In genomic region chr5:149860801-149861322, GRCh38 we compare ENCODE assay signal across 9 cellular contexts.
DNase-seq lines count a peak whose midpoint lies in the region; ATAC-seq, FAIRE-seq and TF ChIP-seq lines count a peak whose summit lies in the region.
"Had no signal": no experiment of that assay in that cellular context is flagged by ENCODE, and none has a peak within 500 bp of the region (broad histone marks: within the 10 kb centered on the region; RNA-seq: fewer than 3 reads in every experiment).

No MANE protein-coding gene starts in this region.

- TF ChIP-seq CTCF in epithelial cell of esophagus (IDR thresholded peaks at IDR 0.05; ENCODE audit: insufficient read depth, low read depth, low read length, missing control alignments) (no peak), type B pancreatic cell (conservative IDR thresholded peaks at IDR 0.05) (no peak), glutamatergic neuron (IDR thresholded peaks at IDR 0.05; ENCODE audit: partially characterized antibody, unreplicated experiment) (no peak)

- H3K4me1 ChIP-seq in trophoblast cell (ENCODE audit: control insufficient read depth in 1 of 2, insufficient read depth in 2 of 2, low read length in 2 of 2) = no peaks in the 10 kb centered on the region

- no peak overlapping the region for H3K18ac ChIP-seq in trophoblast cell (ENCODE audit: low read length)

- H3K79me1 ChIP-seq in trophoblast cell (ENCODE audit: low read length) = no peaks in the 10 kb centered on the region

- H3K36me3 Mint-ChIP-seq in type B pancreatic cell = no peaks in the 10 kb centered on the region
- peaks cover under 1% of the 10 kb centered on the region for H3K36me3 Mint-ChIP-seq in glutamatergic neuron (ENCODE audit: unreplicated experiment)

- H4K91ac ChIP-seq in trophoblast cell (ENCODE audit: low read depth, low read length) = no peak overlapping the region

- TF ChIP-seq POLR2A in GM12891 (IDR thresholded peaks at IDR 0.05; ENCODE audit: low read depth, low read length) = no peak

- no peak overlapping the region for H2AFZ ChIP-seq in trophoblast cell (ENCODE audit: insufficient read depth, low read length, poor library complexity)

- peaks cover under 1% of the 10 kb centered on the region for H3K9me3 Mint-ChIP-seq in type B pancreatic cell
- H3K9me3 Mint-ChIP-seq in glutamatergic neuron (ENCODE audit: unreplicated experiment) = peaks cover 4% of the 10 kb centered on the region

- no peak overlapping the region for H2BK120ac ChIP-seq in trophoblast cell (ENCODE audit: insufficient read depth, low read length, poor library complexity)

- no peak overlapping the region for H2BK5ac ChIP-seq in trophoblast cell (ENCODE audit: low read depth, low read length, poor library complexity)

- ATAC-seq in GM21515 (IDR thresholded peaks at IDR 0.05; ENCODE audit: unreplicated experiment) = peak; percentile 83
- peak; percentile 74 for ATAC-seq in HG03571 (IDR thresholded peaks at IDR 0.05; ENCODE audit: unreplicated experiment)
- ATAC-seq: left colon had no signal

- H3K23ac ChIP-seq in trophoblast cell (ENCODE audit: low read length) = no peak overlapping the region

- no peak overlapping the region for H4K8ac ChIP-seq in trophoblast cell (ENCODE audit: low read depth, low read length)

- no peak overlapping the region for H3K4me3 Mint-ChIP-seq in type B pancreatic cell
- no peak overlapping the region for H3K4me3 Mint-ChIP-seq in glutamatergic neuron (ENCODE audit: unreplicated experiment)

- H3K36me3 ChIP-seq in trophoblast cell (ENCODE audit: control insufficient read depth in 1 of 2, insufficient read depth in 2 of 2, low read length in 2 of 2) = no peaks in the 10 kb centered on the region

- WGBS in trophoblast cell (ENCODE audit: extremely low coverage, insufficient coverage, insufficient read length) = no CpG with 5 or more reads among the region's 7 CpGs

- H2AK5ac ChIP-seq in trophoblast cell (ENCODE audit: low read length) = no peak overlapping the region

- no peak overlapping the region for H3K4me3 ChIP-seq in epithelial cell of esophagus (ENCODE audit: low read length)
- H3K4me3 ChIP-seq in trophoblast cell (ENCODE audit: low read depth, low read length) = no peak overlapping the region

- no peak overlapping the region for H3K4me2 ChIP-seq in trophoblast cell (ENCODE audit: low read length)

- no peak overlapping the region for H4K12ac ChIP-seq in trophoblast cell (ENCODE audit: low read depth, low read length)

- no peak overlapping the region for H3K27ac Mint-ChIP-seq in type B pancreatic cell
- H3K27ac Mint-ChIP-seq in glutamatergic neuron (ENCODE audit: unreplicated experiment) = no peak overlapping the region

- no peak overlapping the region for H3K4ac ChIP-seq in trophoblast cell (ENCODE audit: low read depth, low read length)

- no peak overlapping the region for H3K27ac ChIP-seq in trophoblast cell (ENCODE audit: low read depth, low read length)

- peaks cover under 1% of the 10 kb centered on the region for H3K27me3 Mint-ChIP-seq in type B pancreatic cell
- peaks cover 3% of the 10 kb centered on the region for H3K27me3 Mint-ChIP-seq in glutamatergic neuron (ENCODE audit: unreplicated experiment)

- H3K4me1 Mint-ChIP-seq in type B pancreatic cell (ENCODE audit: unreplicated experiment) (no peaks in the 10 kb centered on the region), glutamatergic neuron (ENCODE audit: low read depth, unreplicated experiment) (no peaks in the 10 kb centered on the region)

- peak; percentile 19 for DNase-seq in GM12891 (ENCODE audit: insufficient read length, low spot score)
- peak; percentile 85 for DNase-seq in epithelial cell of esophagus (ENCODE audit: low read depth)
- DNase-seq in type B pancreatic cell (ENCODE audit: extremely low spot score, unreplicated experiment) = no peak
- no peak for DNase-seq in trophoblast cell
- no peak for DNase-seq in DMS153 (lab: John Stamatoyannopoulos, UW)
- DNase-seq in glutamatergic neuron = no peak

- no peaks in the 10 kb centered on the region for H3K9me3 ChIP-seq in trophoblast cell (ENCODE audit: insufficient read depth, low read depth, low read length)

- H3K9ac ChIP-seq in trophoblast cell (ENCODE audit: low read length) = no peak overlapping the region

- no peak overlapping the region for H3K14ac ChIP-seq in trophoblast cell (ENCODE audit: low read length)

- no peak overlapping the region for H2BK12ac ChIP-seq in trophoblast cell (ENCODE audit: low read length)

- no peaks in the 10 kb centered on the region for H3K79me2 ChIP-seq in trophoblast cell (ENCODE audit: control insufficient read depth, insufficient read depth, low read length, poor library complexity)

- H3K27me3 ChIP-seq in trophoblast cell (ENCODE audit: insufficient read depth, low read length) = no peaks in the 10 kb centered on the region

- peak; percentile 75 for FAIRE-seq in GM12891 (lab: Jason Lieb, UNC)

TF ChIP-seq in GM12891, 5 proteins besides CTCF, POLR2A, EP300 and RAD21:
- TF ChIP-seq POLR2AphosphoS5 (IDR thresholded peaks at IDR 0.05; ENCODE audit: low read depth, low read length) = no peak
- TF ChIP-seq POU2F2 (IDR thresholded peaks at IDR 0.05; ENCODE audit: low read depth, low read length) = no peak
- TF ChIP-seq TAF1 (IDR thresholded peaks at IDR 0.05; ENCODE audit: low read depth, low read length) = no peak
- no peak for TF ChIP-seq SPI1 (IDR thresholded peaks at IDR 0.05; ENCODE audit: low read depth, low read length)
- no peak for TF ChIP-seq PAX5 (IDR thresholded peaks at IDR 0.05; ENCODE audit: insufficient read depth, low read length, severe bottlenecking)
TF ChIP-seq in GM12891: peak in this region for 0.

Comparison
In these comparisons a context has a peak if more than half of its experiments do, and no peak if none do; other contexts are left out.
1. DNase-seq: peak in GM12891 (single experiment) and epithelial cell of esophagus (single experiment); none in type B pancreatic cell (single experiment), trophoblast cell (0 of 2), DMS153 (single experiment) and glutamatergic neuron (single experiment).